In genomic region chr7:126659124-126659523, GRCh38 we compare ENCODE assay signal across 13 cellular contexts.
A peak's percentile ranks its signal among the peaks of the same experiment; 100 is the strongest.
DNase-seq lines count a peak whose midpoint lies in the region; ATAC-seq and TF ChIP-seq lines count a peak whose summit lies in the region.
"Had no signal": no experiment of that assay in that cellular context is flagged by ENCODE, and none has a peak within 500 bp of the region (broad histone marks: within the 10 kb centered on the region; RNA-seq: fewer than 3 reads in every experiment).

No MANE protein-coding gene starts in this region.

- peaks cover 2 to 7% of the 10 kb centered on the region in 2 donors for H3K9me3 Mint-ChIP-seq in effector memory CD8-positive, alpha-beta T cell
- H3K9me3 Mint-ChIP-seq: activated naive CD4-positive, alpha-beta T cell treated with anti-CD3 and anti-CD28 coated beads for 36 hours had no signal

- no peaks in the 10 kb centered on the region for H3K9me2 ChIP-seq in MM.1S (replicated peaks; ENCODE audit: insufficient read depth, low read length)

- H2AFZ ChIP-seq in MM.1S (ENCODE audit: low read length) = no peak overlapping the region

- H3K36me3 ChIP-seq in upper lobe of right lung = no peaks in the 10 kb centered on the region
- no peaks in the 10 kb centered on the region for H3K36me3 ChIP-seq in MM.1S (replicated peaks; ENCODE audit: insufficient read depth, low read length)
- H3K36me3 ChIP-seq: ovary, thoracic aorta had no signal

- no peak overlapping the region for H3K27ac Mint-ChIP-seq in effector memory CD8-positive, alpha-beta T cell
- H3K27ac Mint-ChIP-seq: activated naive CD4-positive, alpha-beta T cell treated with anti-CD3 and anti-CD28 coated beads for 36 hours had no signal

- H3K4me2 ChIP-seq in MM.1S (ENCODE audit: low read depth, low read length) = no peak overlapping the region

- no peak overlapping the region for H3K27ac ChIP-seq in upper lobe of right lung
- H3K27ac ChIP-seq in MM.1S (ENCODE audit: low read length) = no peak overlapping the region
- H3K27ac ChIP-seq: ovary, thoracic aorta had no signal

- H3K4me3 Mint-ChIP-seq in effector memory CD8-positive, alpha-beta T cell = no peak overlapping the region
- H3K4me3 Mint-ChIP-seq: activated naive CD4-positive, alpha-beta T cell treated with anti-CD3 and anti-CD28 coated beads for 36 hours had no signal

- peak; percentile 51 for ATAC-seq in GM18508 (IDR thresholded peaks at IDR 0.05; ENCODE audit: insufficient read depth, unreplicated experiment)
- peak; percentile 85 for ATAC-seq in GM21367 (IDR thresholded peaks at IDR 0.05; ENCODE audit: unreplicated experiment)
- peak; percentile 93 for ATAC-seq in HG02973 (IDR thresholded peaks at IDR 0.05; ENCODE audit: unreplicated experiment)
- no peak for ATAC-seq in effector memory CD8-positive, alpha-beta T cell (replicated peaks)
- ATAC-seq in upper lobe of right lung = no peak

- H3K4me3 ChIP-seq in upper lobe of right lung = no peak overlapping the region
- no peak overlapping the region for H3K4me3 ChIP-seq in MM.1S (ENCODE audit: low read length)
- H3K4me3 ChIP-seq: ovary, thoracic aorta had no signal

- H3K79me2 ChIP-seq in MM.1S (ENCODE audit: low read length) = no peaks in the 10 kb centered on the region

- H3K27me3 Mint-ChIP-seq in effector memory CD8-positive, alpha-beta T cell = no peaks in the 10 kb centered on the region

- DNase-seq in KBM-7 = peak; percentile 14
- DNase-seq in effector memory CD8-positive, alpha-beta T cell = no peak
- DNase-seq in activated naive CD4-positive, alpha-beta T cell (lab: John Stamatoyannopoulos, UW) = no peak
- DNase-seq in upper lobe of right lung = no peak
- DNase-seq in MM.1S = no peak
- DNase-seq: activated naive CD4-positive, alpha-beta T cell treated with anti-CD3 and anti-CD28 coated beads for 36 hours; C1 segment of cervical spinal cord; NCI-H2029 treated with DMSO at 0.1 percent for 48 hours; ovary had no signal

- in situ Hi-C loops in KBM-7 (cut with MboI; ENCODE audit: low pct_unique_long_range_greater_than_20kb, low sequenced_read_pairs) = no loop called here

- H3K4me1 Mint-ChIP-seq in effector memory CD8-positive, alpha-beta T cell (ENCODE audit: low read depth in 2 of 2) = no peaks in the 10 kb centered on the region

- H3K9ac ChIP-seq in MM.1S (ENCODE audit: low read length) = no peak overlapping the region

- intact Hi-C loops in upper lobe of right lung (cut with DNase I) = no loop called here

- no peaks in the 10 kb centered on the region for H4K20me1 ChIP-seq in MM.1S (ENCODE audit: insufficient read depth, low read length)

- H3K9me3 ChIP-seq in upper lobe of right lung (no peaks in the 10 kb centered on the region), MM.1S (replicated peaks; ENCODE audit: insufficient read depth, low read length) (no peaks in the 10 kb centered on the region)
- H3K9me3 ChIP-seq: ovary, thoracic aorta had no signal

- H3F3A ChIP-seq in MM.1S (ENCODE audit: insufficient read depth, low read length) = no peaks in the 10 kb centered on the region

- no peaks in the 10 kb centered on the region for H3K4me1 ChIP-seq in upper lobe of right lung
- H3K4me1 ChIP-seq in MM.1S (ENCODE audit: low read length) = no peaks in the 10 kb centered on the region

- no peaks in the 10 kb centered on the region for H3K36me3 Mint-ChIP-seq in effector memory CD8-positive, alpha-beta T cell (ENCODE audit: insufficient read depth)

- TF ChIP-seq CTCF in upper lobe of right lung (IDR thresholded peaks at IDR 0.05) (no peak), MM.1S (IDR thresholded peaks at IDR 0.05; ENCODE audit: low read length) (no peak)

- H3K27me3 ChIP-seq in upper lobe of right lung (no peaks in the 10 kb centered on the region), MM.1S (replicated peaks; ENCODE audit: insufficient read depth, low read length) (no peaks in the 10 kb centered on the region)
- H3K27me3 ChIP-seq: ovary had no signal

Comparison
In these comparisons a context has a peak if more than half of its experiments do, and no peak if none do; other contexts are left out.
1. ATAC-seq: peak in GM18508 (single experiment), GM21367 (single experiment) and HG02973 (single experiment); none in effector memory CD8-positive, alpha-beta T cell (single experiment) and upper lobe of right lung (single experiment).